In the genomic region with DNA sequence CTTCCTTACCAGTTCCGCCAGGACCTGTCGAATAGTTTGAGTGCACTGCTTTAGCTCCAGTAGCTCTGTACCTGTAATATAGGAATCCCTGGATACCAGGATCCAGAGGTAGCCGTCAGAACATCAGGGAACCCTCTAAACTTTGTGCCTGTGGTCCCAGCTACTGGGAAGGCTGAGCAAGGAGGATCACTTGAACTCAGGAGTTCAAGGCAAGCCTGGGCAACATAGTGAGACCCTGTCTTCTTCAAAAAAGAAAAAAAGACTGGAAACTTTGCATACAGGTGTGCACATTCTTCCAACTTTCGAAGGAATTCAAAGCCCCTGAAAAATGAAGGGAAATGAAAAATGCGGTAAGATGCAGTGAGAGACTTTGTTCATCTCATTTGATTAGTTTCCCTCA, we compare ENCODE assay signal across 23 cellular contexts. TPM values are rescaled to one million over a fixed set of nuclear protein-coding genes. Genes with fewer than 3 reads are reported as not detected.
DNase-seq lines count a peak whose midpoint lies in the region; ATAC-seq and TF ChIP-seq lines count a peak whose summit lies in the region.
"Had no signal": no experiment of that assay in that cellular context is flagged by ENCODE, and none has a peak within 500 bp of the region (broad histone marks: within the 10 kb centered on the region; RNA-seq: fewer than 3 reads in every experiment).

No MANE protein-coding gene starts in this region.

- H3K4me1 Mint-ChIP-seq in activated CD8-positive, alpha-beta T cell treated with anti-CD3 and anti-CD28 coated beads for 36 hours (ENCODE audit: low read depth): peaks cover 18% of the 10 kb centered on the region
- H3K4me1 Mint-ChIP-seq in activated CD8-positive, alpha-beta T cell treated with anti-CD3 and anti-CD28 coated beads, Interleukin-2, amount 10 ng/mL, durations not matched to agents 7 days and 5 days (ENCODE audit: low read depth): peaks cover 4% of the 10 kb centered on the region
- H3K4me1 Mint-ChIP-seq in CD14-positive monocyte (no peaks in the 10 kb centered on the region), T-helper 17 cell (peaks cover 11% of the 10 kb centered on the region), immature natural killer cell (peaks cover 11 to 34% of the 10 kb centered on the region in 2 donors)

- CTCF ChIA-PET in activated CD8-positive, alpha-beta T cell treated with anti-CD3 and anti-CD28 coated beads for 36 hours (lab: Charles Lee): no interaction called here
- CTCF ChIA-PET in activated CD8-positive, alpha-beta T cell treated with anti-CD3 and anti-CD28 coated beads, Interleukin-2, amount 10 ng/mL, durations not matched to agents 7 days and 5 days (lab: Charles Lee): no interaction called here

- no peak for DNase-seq in activated CD8-positive, alpha-beta T cell treated with anti-CD3 and anti-CD28 coated beads for 36 hours
- DNase-seq in activated CD8-positive, alpha-beta T cell treated with anti-CD3 and anti-CD28 coated beads, Interleukin-2, amount 10 ng/mL, durations not matched to agents 7 days and 5 days: no peak
- DNase-seq in CD14-positive monocyte (ENCODE audit: low spot score) (no peak), T-helper 17 cell (no peak), immature natural killer cell (no peak), 8988T (no peak)
- DNase-seq in activated CD4-positive, CD25-positive, alpha-beta regulatory T cell treated with anti-CD3 and anti-CD28 coated beads, Interleukin-2, amount 50 U/mL, for 72 hours: no peak
- DNase-seq: Caco-2; CD8-positive, alpha-beta T cell; GM23248; H7; HFFc6; IMR-90; MM.1S; NCI-H2029; NCI-H446; NCI-H526; NCI-H82; NK-92 treated with Interleukin-12 subunit alpha and Interleukin-12 subunit beta, amount 100 ng/mL, for 24 hours; PC-3 had no signal

- H3K9me3 ChIP-seq in T-helper 17 cell (ENCODE audit: control insufficient read depth, low read length, poor library complexity, severe bottlenecking): no peaks in the 10 kb centered on the region
- H3K9me3 ChIP-seq: Caco-2, SJSA1 had no signal

- H3K4me3 Mint-ChIP-seq in activated CD8-positive, alpha-beta T cell treated with anti-CD3 and anti-CD28 coated beads for 36 hours: no peak overlapping the region
- no peak overlapping the region for H3K4me3 Mint-ChIP-seq in activated CD8-positive, alpha-beta T cell treated with anti-CD3 and anti-CD28 coated beads, Interleukin-2, amount 10 ng/mL, durations not matched to agents 7 days and 5 days
- H3K4me3 Mint-ChIP-seq in CD14-positive monocyte (no peak overlapping the region), T-helper 17 cell (no peak overlapping the region), immature natural killer cell (no peak overlapping the region)
- H3K4me3 Mint-ChIP-seq: CD8-positive, alpha-beta T cell; HFFc6 had no signal

- no peak for ATAC-seq in activated CD8-positive, alpha-beta T cell treated with anti-CD3 and anti-CD28 coated beads for 36 hours
- no peak for ATAC-seq in activated CD8-positive, alpha-beta T cell treated with anti-CD3 and anti-CD28 coated beads, Interleukin-2, amount 10 ng/mL, durations not matched to agents 7 days and 5 days
- no peak for ATAC-seq in T-helper 17 cell
- ATAC-seq in GM18511 (IDR thresholded peaks at IDR 0.05; ENCODE audit: unreplicated experiment): no peak
- ATAC-seq: CD8-positive, alpha-beta T cell; PC-3; Right ventricle myocardium inferior had no signal

- POLR2A ChIA-PET in activated CD8-positive, alpha-beta T cell treated with anti-CD3 and anti-CD28 coated beads for 36 hours (lab: Charles Lee): interaction anchor here (0.6 to 1.1 kb wide), 2 partner anchors 7 to 19 kb away, joined by 3 read pairs; no protein-coding TSS in a partner anchor
- POLR2A ChIA-PET in activated CD8-positive, alpha-beta T cell treated with anti-CD3 and anti-CD28 coated beads, Interleukin-2, amount 10 ng/mL, durations not matched to agents 7 days and 5 days (lab: Charles Lee): no interaction called here

- H3K36me3 Mint-ChIP-seq in activated CD8-positive, alpha-beta T cell treated with anti-CD3 and anti-CD28 coated beads for 36 hours (ENCODE audit: low read depth): peaks cover 57% of the 10 kb centered on the region
- H3K36me3 Mint-ChIP-seq in activated CD8-positive, alpha-beta T cell treated with anti-CD3 and anti-CD28 coated beads, Interleukin-2, amount 10 ng/mL, durations not matched to agents 7 days and 5 days (ENCODE audit: low read depth): peaks cover 67% of the 10 kb centered on the region
- peaks cover 61 to 85% of the 10 kb centered on the region in 2 donors for H3K36me3 Mint-ChIP-seq in CD14-positive monocyte
- peaks cover 4% of the 10 kb centered on the region for H3K36me3 Mint-ChIP-seq in T-helper 17 cell (ENCODE audit: low read depth)
- H3K36me3 Mint-ChIP-seq in immature natural killer cell: peaks cover 4 to 15% (median 4%) of the 10 kb centered on the region in 3 donors

- peak overlapping the region; percentile 55 for H3K27ac Mint-ChIP-seq in activated CD8-positive, alpha-beta T cell treated with anti-CD3 and anti-CD28 coated beads for 36 hours
- H3K27ac Mint-ChIP-seq in activated CD8-positive, alpha-beta T cell treated with anti-CD3 and anti-CD28 coated beads, Interleukin-2, amount 10 ng/mL, durations not matched to agents 7 days and 5 days: no peak overlapping the region
- H3K27ac Mint-ChIP-seq in CD14-positive monocyte (peak overlapping the region in 4 of 7 donors; percentile 2 to 69 (median 27)), T-helper 17 cell (peak overlapping the region; percentile 14), immature natural killer cell (peak overlapping the region in 4 of 6 donors; percentile 20 to 63 (median 54))
- H3K27ac Mint-ChIP-seq: HFFc6 had no signal

- intact Hi-C loops in activated CD8-positive, alpha-beta T cell treated with anti-CD3 and anti-CD28 coated beads for 36 hours (cut with micrococcal nuclease): no loop called here
- intact Hi-C loops in CD14-positive monocyte (cut with micrococcal nuclease): no loop called here

- H3K27me3 Mint-ChIP-seq in activated CD8-positive, alpha-beta T cell treated with anti-CD3 and anti-CD28 coated beads for 36 hours: no peaks in the 10 kb centered on the region
- no peaks in the 10 kb centered on the region for H3K27me3 Mint-ChIP-seq in activated CD8-positive, alpha-beta T cell treated with anti-CD3 and anti-CD28 coated beads, Interleukin-2, amount 10 ng/mL, durations not matched to agents 7 days and 5 days (ENCODE audit: low read depth)
- H3K27me3 Mint-ChIP-seq in CD14-positive monocyte (ENCODE audit: low read depth in 3 of 3) (peaks cover 0 to 5% (median 0%) of the 10 kb centered on the region in 3 donors), T-helper 17 cell (no peaks in the 10 kb centered on the region), immature natural killer cell (ENCODE audit: low read depth in 3 of 3) (peaks cover 0 to 4% (median 0%) of the 10 kb centered on the region in 3 donors)

- no peak for TF ChIP-seq CTCF in activated CD8-positive, alpha-beta T cell treated with anti-CD3 and anti-CD28 coated beads for 36 hours (IDR thresholded peaks at IDR 0.05)
- no peak for TF ChIP-seq CTCF in CD14-positive monocyte (IDR thresholded peaks at IDR 0.05)

- no peaks in the 10 kb centered on the region for H3K9me3 Mint-ChIP-seq in activated CD8-positive, alpha-beta T cell treated with anti-CD3 and anti-CD28 coated beads for 36 hours
- H3K9me3 Mint-ChIP-seq in activated CD8-positive, alpha-beta T cell treated with anti-CD3 and anti-CD28 coated beads, Interleukin-2, amount 10 ng/mL, durations not matched to agents 7 days and 5 days (ENCODE audit: insufficient read depth): no peaks in the 10 kb centered on the region
- H3K9me3 Mint-ChIP-seq in CD14-positive monocyte: no peaks in the 10 kb centered on the region
- no peaks in the 10 kb centered on the region for H3K9me3 Mint-ChIP-seq in immature natural killer cell
- H3K9me3 Mint-ChIP-seq: CD8-positive, alpha-beta T cell; HFFc6 had no signal

RNA-seq across cellular contexts. Expression of a gene that starts 32.6 kb away (rescaled TPM):
- total RNA-seq in activated CD8-positive, alpha-beta T cell treated with anti-CD3 and anti-CD28 coated beads for 36 hours: 10 to 100 TPM; 22.4 to 22.9 TPM
- total RNA-seq in activated CD8-positive, alpha-beta T cell treated with anti-CD3 and anti-CD28 coated beads, Interleukin-2, amount 10 ng/mL, durations not matched to agents 7 days and 5 days: 10 to 100 TPM; 31.9 to 33.0 TPM
- under 1 TPM; 0.66 to 0.82 TPM for polyA plus RNA-seq in CD14-positive monocyte
- 10 to 100 TPM; 34.8 to 39.8 TPM for total RNA-seq in T-helper 17 cell
- 1 to 10 TPM in 1 of 3 donors, under 1 TPM in 2; 0.03 to 4.8 (median 0.94) TPM for polyA plus RNA-seq in immature natural killer cell

RNA-seq across cellular contexts. Expression of a gene that starts 34.9 kb away (rescaled TPM):
- total RNA-seq in activated CD8-positive, alpha-beta T cell treated with anti-CD3 and anti-CD28 coated beads for 36 hours: 10 to 100 TPM; 94.6 to 96.2 TPM
- total RNA-seq in activated CD8-positive, alpha-beta T cell treated with anti-CD3 and anti-CD28 coated beads, Interleukin-2, amount 10 ng/mL, durations not matched to agents 7 days and 5 days: 100 to 1,000 TPM; 105 to 118 TPM
- polyA plus RNA-seq in CD14-positive monocyte: 10 to 100 TPM; 28.8 to 37.0 TPM
- total RNA-seq in T-helper 17 cell: 100 to 1,000 TPM; 102 to 117 TPM
- polyA plus RNA-seq in immature natural killer cell: 100 to 1,000 TPM in 1 of 3 donors, 10 to 100 TPM in 2; 48.0 to 116 (median 48.2) TPM
